1 cellular context compared by ENCODE assay signal in the genomic region with DNA sequence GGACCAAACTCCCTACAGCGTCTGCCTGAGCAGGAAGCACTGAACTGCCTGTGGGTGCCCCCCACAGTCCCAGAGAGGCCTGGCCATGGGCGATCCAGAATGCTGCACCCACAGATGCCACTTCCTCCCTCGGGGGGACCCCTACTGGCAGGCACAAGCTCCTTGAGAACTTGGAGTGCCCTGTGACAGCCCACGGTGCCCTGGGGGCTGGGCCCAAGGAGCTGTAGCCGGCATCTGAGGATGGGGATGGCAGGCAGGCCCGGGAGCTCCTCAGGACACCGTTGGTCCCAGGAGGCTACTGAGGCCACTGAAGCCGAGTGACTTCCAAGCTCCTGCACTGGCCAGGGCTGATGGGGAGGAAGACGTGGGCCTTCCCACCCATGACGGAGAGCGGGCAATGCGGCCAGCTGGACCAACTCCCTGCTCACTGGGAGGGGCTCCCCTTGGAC.
TF ChIP-seq lines count a peak whose summit lies in the region.

No MANE protein-coding gene starts in this region.

TF ChIP-seq in IMR-90, 13 proteins besides CTCF, POLR2A, EP300 and RAD21:
- TF ChIP-seq MAZ (IDR thresholded peaks at IDR 0.05; ENCODE audit: borderline replicate concordance, low read depth, low read length): no peak
